Comparison of ENCODE assay signal across 8 cellular contexts in the genomic region with DNA sequence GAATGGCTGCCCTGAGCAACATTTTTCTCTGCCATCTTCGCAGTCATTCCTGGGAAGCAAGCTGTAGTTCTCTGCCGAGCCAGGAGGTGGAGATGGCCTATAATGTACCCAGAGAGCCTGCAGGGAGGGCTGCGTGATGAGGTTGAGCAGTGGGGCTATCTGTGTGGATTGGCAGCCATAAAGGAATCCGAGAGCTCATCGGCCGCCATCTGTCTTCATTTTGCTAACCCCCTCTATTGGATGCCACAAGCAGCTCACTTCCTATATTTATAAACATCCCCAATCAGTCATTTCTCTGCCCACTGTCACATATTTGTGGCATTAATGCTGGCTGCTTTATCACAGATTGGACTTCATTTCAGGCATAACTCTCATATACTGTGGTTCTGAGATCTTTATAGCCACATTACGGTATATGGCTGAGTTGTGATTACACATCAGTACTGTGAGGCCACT.
A peak's percentile ranks its signal among the peaks of the same experiment; 100 is the strongest.
DNase-seq lines count a peak whose midpoint lies in the region; ATAC-seq and TF ChIP-seq lines count a peak whose summit lies in the region.

No MANE protein-coding gene starts in this region.

- DNase-seq in left ventricle myocardium inferior: no peak
- no peak for DNase-seq in cardiac septum (ENCODE audit: low spot score)
- DNase-seq in SJSA1 (ENCODE audit: low read depth in 1 of 2, low spot score in 2 of 2): peak; percentile 34 to 56
- peak; percentile 8 for DNase-seq in iris pigment epithelial cell (ENCODE audit: low read depth)
- no peak for DNase-seq in omental fat pad (ENCODE audit: low spot score)

- H3K27ac ChIP-seq in left ventricle myocardium inferior (replicated peaks) (no peak overlapping the region), SJSA1 (no peak overlapping the region)

- TF ChIP-seq CTCF in left ventricle myocardium inferior (IDR thresholded peaks at IDR 0.05; ENCODE audit: borderline replicate concordance): peak; percentile 50
- TF ChIP-seq CTCF in omental fat pad (IDR thresholded peaks at IDR 0.05): no peak

- H3K4me3 ChIP-seq in left ventricle myocardium inferior (no peak overlapping the region), SJSA1 (no peak overlapping the region)

- H3K27me3 ChIP-seq in left ventricle myocardium inferior (ENCODE audit: low read depth) (peaks cover 85% of the 10 kb centered on the region), SJSA1 (replicated peaks) (no peaks in the 10 kb centered on the region)

- no peaks in the 10 kb centered on the region for H3K9me3 ChIP-seq in left ventricle myocardium inferior (replicated peaks)
- no peaks in the 10 kb centered on the region for H3K9me3 ChIP-seq in SJSA1 (replicated peaks)

- H3K4me1 ChIP-seq in left ventricle myocardium inferior (no peaks in the 10 kb centered on the region), SJSA1 (replicated peaks) (no peaks in the 10 kb centered on the region)

- no peaks in the 10 kb centered on the region for H3K36me3 ChIP-seq in left ventricle myocardium inferior
- H3K36me3 ChIP-seq in SJSA1: no peaks in the 10 kb centered on the region

- intact Hi-C loops in left ventricle myocardium inferior (cut with micrococcal nuclease): no loop called here
- intact Hi-C loops in cardiac septum (cut with DNase I): loop anchor here (2.0 kb wide), 1 partner anchor 93 kb away; no protein-coding TSS in a partner anchor

- ATAC-seq in HG03103 (IDR thresholded peaks at IDR 0.05; ENCODE audit: low read depth, unreplicated experiment) (peak; percentile 91), GM18909 (IDR thresholded peaks at IDR 0.05; ENCODE audit: poor library complexity, unreplicated experiment) (no peak), HG03469 (IDR thresholded peaks at IDR 0.05; ENCODE audit: unreplicated experiment) (no peak), omental fat pad (ENCODE audit: low FRiP score) (no peak)

Comparison
In these comparisons a context has a peak if more than half of its experiments do, and no peak if none do; other contexts are left out.
1. DNase-seq: peak in SJSA1 (2 of 2) and iris pigment epithelial cell (single experiment); none in left ventricle myocardium inferior (single experiment), cardiac septum (single experiment) and omental fat pad (single experiment).